8 cellular contexts compared by ENCODE assay signal in the genomic region with DNA sequence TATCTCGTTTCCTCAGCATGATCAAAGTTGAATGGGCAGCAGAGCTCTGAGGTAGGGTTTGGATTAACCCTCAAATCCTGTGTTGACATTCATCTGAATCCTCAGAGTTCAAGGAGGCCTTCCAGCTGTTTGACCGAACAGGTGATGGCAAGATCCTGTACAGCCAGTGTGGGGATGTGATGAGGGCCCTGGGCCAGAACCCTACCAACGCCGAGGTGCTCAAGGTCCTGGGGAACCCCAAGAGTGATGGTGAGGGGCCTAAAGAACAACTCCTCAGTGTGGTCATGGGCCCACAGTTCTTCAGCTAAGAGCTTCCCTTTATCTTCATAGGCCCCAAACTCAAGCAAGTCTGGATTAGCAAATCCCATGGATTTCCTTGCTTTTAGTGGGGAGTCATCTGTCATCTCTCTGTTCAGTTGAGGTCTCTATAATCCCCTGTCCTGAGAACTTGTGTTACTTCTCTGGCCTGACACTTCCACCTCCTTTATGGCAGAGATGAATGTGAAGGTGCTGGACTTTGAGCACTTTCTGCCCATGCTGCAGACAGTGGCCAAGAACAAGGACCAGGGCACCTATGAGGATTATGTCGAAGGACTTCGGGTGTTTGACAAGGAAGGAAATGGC. TPM values are rescaled to one million over a fixed set of nuclear protein-coding genes. Genes with fewer than 3 reads are reported as not detected.
DNase-seq lines count a peak whose midpoint lies in the region; ATAC-seq, FAIRE-seq and TF ChIP-seq lines count a peak whose summit lies in the region.

No MANE protein-coding gene starts in this region.

- H3K4me3 Mint-ChIP-seq in activated naive CD8-positive, alpha-beta T cell treated with anti-CD3 and anti-CD28 coated beads, Interleukin-2, amount 10 ng/mL, durations not matched to agents 7 days and 5 days, result peak overlapping the region; percentile 96

- TF ChIP-seq CTCF in SK-N-SH (IDR thresholded peaks at IDR 0.05) (no peak), keratinocyte (optimal IDR thresholded peaks at IDR 0.05 in 1 of 3, IDR thresholded peaks at IDR 0.05 in 1 of 3, conservative IDR thresholded peaks at IDR 0.05 in 1 of 3; ENCODE audit: extremely low read depth in 1 of 3, insufficient read depth in 2 of 3, low read length in 3 of 3) (no peak)

- H3K9ac ChIP-seq in SK-N-SH (peak overlapping the region; percentile 94), keratinocyte (ENCODE audit: control insufficient read depth, extremely low read depth, insufficient read depth, low read length) (peak overlapping the region; percentile 99), subcutaneous abdominal adipose tissue (ENCODE audit: low read length in 5 of 5) (peak overlapping the region; percentile 93 to 99 (median 96))

- H4K20me1 ChIP-seq in SK-N-SH (ENCODE audit: insufficient read depth) (peaks cover 42% of the 10 kb centered on the region), keratinocyte (ENCODE audit: control insufficient read depth, extremely low read depth, insufficient read depth, low read length) (peaks cover 21% of the 10 kb centered on the region)

- H3K27me3 ChIP-seq in SK-N-SH (ENCODE audit: insufficient read depth), result no peaks in the 10 kb centered on the region
- no peaks in the 10 kb centered on the region for H3K27me3 ChIP-seq in keratinocyte (ENCODE audit: control insufficient read depth, extremely low read depth, insufficient read depth, low read length)
- H3K27me3 ChIP-seq in subcutaneous abdominal adipose tissue (ENCODE audit: control insufficient read depth in 5 of 5, insufficient read depth in 4 of 5, low read length in 5 of 5), result no peaks in the 10 kb centered on the region

- H3K36me3 Mint-ChIP-seq in activated naive CD8-positive, alpha-beta T cell treated with anti-CD3 and anti-CD28 coated beads, Interleukin-2, amount 10 ng/mL, durations not matched to agents 7 days and 5 days, result peaks cover 53% of the 10 kb centered on the region

- no peak overlapping the region for H2AFZ ChIP-seq in SK-N-SH (ENCODE audit: low read depth)
- H2AFZ ChIP-seq in keratinocyte (ENCODE audit: control insufficient read depth, low read length), result no peak overlapping the region

- no peak for TF ChIP-seq RAD21 in SK-N-SH (IDR thresholded peaks at IDR 0.05; ENCODE audit: low read length)

- H3K9me3 ChIP-seq in SK-N-SH (no peaks in the 10 kb centered on the region), keratinocyte (ENCODE audit: control insufficient read depth, low read depth, low read length) (no peaks in the 10 kb centered on the region), subcutaneous abdominal adipose tissue (ENCODE audit: control insufficient read depth in 5 of 5, low read length in 5 of 5) (no peaks in the 10 kb centered on the region)

- WGBS in SK-N-SH (ENCODE audit: low lambda C conversion rate), result 30% methylated on average over 2 of the region's 6 CpGs

- peak overlapping the region; percentile 97 for H3K4me2 ChIP-seq in SK-N-SH
- peak overlapping the region; percentile 95 for H3K4me2 ChIP-seq in keratinocyte (ENCODE audit: control insufficient read depth, extremely low read depth, insufficient read depth, low read depth, low read length)

- H3K9me3 Mint-ChIP-seq in activated naive CD8-positive, alpha-beta T cell treated with anti-CD3 and anti-CD28 coated beads, Interleukin-2, amount 10 ng/mL, durations not matched to agents 7 days and 5 days, result no peaks in the 10 kb centered on the region

- H3F3A ChIP-seq in SK-N-SH (replicated peaks; ENCODE audit: insufficient read depth), result peaks cover 60% of the 10 kb centered on the region

- no peak for TF ChIP-seq POLR2A in H54 (IDR thresholded peaks at IDR 0.05; ENCODE audit: low read depth, low read length)

- H3K4me1 ChIP-seq in SK-N-SH (ENCODE audit: control insufficient read depth in 1 of 2, insufficient read depth in 2 of 2, low read depth in 1 of 2, low read length in 1 of 2) (peaks cover 23 to 28% of the 10 kb centered on the region in 2 experiments; a peak in 3 of 4 replicates), keratinocyte (ENCODE audit: control insufficient read depth, extremely low read depth, insufficient read depth, low read length) (peaks cover 26% of the 10 kb centered on the region), subcutaneous abdominal adipose tissue (ENCODE audit: control insufficient read depth in 5 of 5, insufficient read depth in 5 of 5, low read length in 5 of 5) (peaks cover 18 to 47% (median 43%) of the 10 kb centered on the region in 5 donors)

- H3K9me1 ChIP-seq in keratinocyte (ENCODE audit: control insufficient read depth, extremely low read depth, insufficient read depth, low read length), result no peaks in the 10 kb centered on the region

- H3K4me3 ChIP-seq in SK-N-SH (ENCODE audit: low read depth in 2 of 2, low read length in 1 of 2) (peak overlapping the region; percentile 82 to 87), keratinocyte (ENCODE audit: control insufficient read depth in 2 of 3, extremely low read depth in 1 of 3, insufficient read depth in 2 of 3, low read depth in 1 of 3, low read length in 3 of 3) (peak overlapping the region; percentile 84 to 98 (median 89)), subcutaneous abdominal adipose tissue (ENCODE audit: low read depth in 1 of 5, low read length in 5 of 5) (peak overlapping the region; percentile 93 to 98 (median 97))

- H3K36me3 ChIP-seq in SK-N-SH (replicated peaks in 1 of 2; ENCODE audit: control insufficient read depth in 1 of 2, insufficient read depth in 2 of 2, low read length in 1 of 2) (peaks cover 54 to 55% of the 10 kb centered on the region in 2 experiments), keratinocyte (ENCODE audit: control insufficient read depth in 2 of 2, extremely low read depth in 1 of 2, insufficient read depth in 2 of 2, low read length in 2 of 2) (peaks cover 35 to 38% of the 10 kb centered on the region in 2 experiments), subcutaneous abdominal adipose tissue (ENCODE audit: control insufficient read depth in 5 of 5, insufficient read depth in 5 of 5, low read length in 5 of 5) (peaks cover 0 to 51% (median 50%) of the 10 kb centered on the region in 5 donors)

- CTCF ChIA-PET in SK-N-SH (lab: Yijun Ruan, JAX), result interaction anchor here (0.6 to 3.6 kb wide), 6 partner anchors 8 to 63 kb away, joined by 3 to 14 read pairs (median 8); a partner anchor contains a TSS

- H3K79me2 ChIP-seq in SK-N-SH (ENCODE audit: insufficient read depth) (peaks cover 53% of the 10 kb centered on the region), keratinocyte (ENCODE audit: control insufficient read depth, insufficient read depth, low read length) (peaks cover 28% of the 10 kb centered on the region)

- POLR2A ChIA-PET in SK-N-SH (lab: Yijun Ruan, JAX), result interaction anchor here (1.0 to 2.5 kb wide), 7 partner anchors 8 to 31 kb away, joined by 3 to 19 read pairs (median 4); a partner anchor contains a TSS
- POLR2A ChIA-PET in activated naive CD8-positive, alpha-beta T cell treated with anti-CD3 and anti-CD28 coated beads, Interleukin-2, amount 10 ng/mL, durations not matched to agents 7 days and 5 days (lab: Charles Lee), result interaction anchor here (0.9 to 9.1 kb wide), 10 partner anchors 10 to 430 kb away, joined by 3 to 145 read pairs (median 11); a partner anchor contains a TSS

- H3K27me3 Mint-ChIP-seq in activated naive CD8-positive, alpha-beta T cell treated with anti-CD3 and anti-CD28 coated beads, Interleukin-2, amount 10 ng/mL, durations not matched to agents 7 days and 5 days, result no peaks in the 10 kb centered on the region

- DNase-seq in SK-N-SH (no peak), keratinocyte (ENCODE audit: low read depth, low spot score) (no peak), SIG-M5 treated with dmso at 0.1 percent for 504 hours (lab: John Stamatoyannopoulos, UW; ENCODE audit: unreplicated experiment) (no peak), H54 (ENCODE audit: insufficient read length, low spot score) (no peak)
- no peak for DNase-seq in activated naive CD8-positive, alpha-beta T cell treated with anti-CD3 and anti-CD28 coated beads, Interleukin-2, amount 10 ng/mL, durations not matched to agents 7 days and 5 days

- H3K27ac Mint-ChIP-seq in activated naive CD8-positive, alpha-beta T cell treated with anti-CD3 and anti-CD28 coated beads, Interleukin-2, amount 10 ng/mL, durations not matched to agents 7 days and 5 days, result peak overlapping the region; percentile 97

- FAIRE-seq in keratinocyte (lab: Jason Lieb, UNC), result peak; percentile 32
- FAIRE-seq in H54 (lab: Jason Lieb, UNC), result no peak

- H3K4me1 Mint-ChIP-seq in activated naive CD8-positive, alpha-beta T cell treated with anti-CD3 and anti-CD28 coated beads, Interleukin-2, amount 10 ng/mL, durations not matched to agents 7 days and 5 days, result peaks cover 35% of the 10 kb centered on the region

- no peak for TF ChIP-seq EP300 in SK-N-SH (IDR thresholded peaks at IDR 0.05; ENCODE audit: borderline replicate concordance in 1 of 2, low read depth in 1 of 2, low read length in 1 of 2)

- H3K9me2 ChIP-seq in SK-N-SH, result no peaks in the 10 kb centered on the region

- ATAC-seq in SK-N-SH treated with all-trans-retinoic acid at 6 μM for 48 hours (no peak), HG02981 (IDR thresholded peaks at IDR 0.05; ENCODE audit: unreplicated experiment) (no peak)
- ATAC-seq in activated naive CD8-positive, alpha-beta T cell treated with anti-CD3 and anti-CD28 coated beads, Interleukin-2, amount 10 ng/mL, durations not matched to agents 7 days and 5 days (ENCODE audit: low read depth), result no peak

- dilution Hi-C loops in keratinocyte (cut with MboI; ENCODE audit: extremely low pct_ligation_motif_present, low sequenced_read_pairs), result no loop called here

- H3K27ac ChIP-seq in SK-N-SH (ENCODE audit: low read depth in 2 of 2, low read length in 1 of 2), result peak overlapping the region; percentile 82 to 89; a peak in 3 of 4 replicates
- peak overlapping the region; percentile 98 for H3K27ac ChIP-seq in keratinocyte (ENCODE audit: control insufficient read depth, insufficient read depth, low read length)
- H3K27ac ChIP-seq in subcutaneous abdominal adipose tissue (ENCODE audit: low read depth, low read length), result peak overlapping the region; percentile 98

RNA-seq across cellular contexts. Expression of a gene that starts 1.4 kb away (rescaled TPM):
- 4,697 and 4,711 TPM in 2 replicates for polyA plus RNA-seq in SK-N-SH (2012; rRNA removed)
- polyA plus RNA-seq in SK-N-SH (2012; cell fraction: cytosol; rRNA removed), result 5,071 and 5,786 TPM in 2 replicates
- polyA plus RNA-seq in SK-N-SH (2012; cell fraction: nucleus; rRNA removed), result 2,747 and 3,220 TPM in 2 replicates
- total RNA-seq in activated naive CD8-positive, alpha-beta T cell treated with anti-CD3 and anti-CD28 coated beads, Interleukin-2, amount 10 ng/mL, durations not matched to agents 7 days and 5 days, result 1,000 to 10,000 TPM; 1,083 to 1,169 TPM
- polyA plus RNA-seq in keratinocyte, result 3,666 to 4,542 TPM (median 4,521 TPM) in 3 replicates
- 3,303 TPM for polyA plus RNA-seq in keratinocyte (2011; ENCODE audit: low read depth)
- 4,238 and 5,249 TPM in 2 replicates for polyA plus RNA-seq in keratinocyte (2011; cell fraction: cytosol; rRNA removed)
- 2,592 and 2,714 TPM in 2 replicates for polyA plus RNA-seq in keratinocyte (2011; cell fraction: nucleus; rRNA removed)
- polyA plus RNA-seq in keratinocyte (2012; ENCODE audit: low replicate concordance), result 2,021 and 2,926 TPM in 2 replicates
- 862 to 923 TPM (median 864 TPM) in 3 replicates for polyA minus RNA-seq in keratinocyte
- polyA minus RNA-seq in keratinocyte (2011; cell fraction: cytosol; rRNA and poly(A)+ RNA removed), result 780 TPM
- 337 and 450 TPM in 2 replicates for polyA minus RNA-seq in keratinocyte (2011; cell fraction: nucleus; rRNA and poly(A)+ RNA removed)

RNA-seq across cellular contexts. Expression of a gene that starts 7.2 kb away (rescaled TPM):
- 203 and 234 TPM in 2 replicates for polyA plus RNA-seq in SK-N-SH (2012; rRNA removed)
- polyA plus RNA-seq in SK-N-SH (2012; cell fraction: cytosol; rRNA removed), result 217 and 220 TPM in 2 replicates
- polyA plus RNA-seq in SK-N-SH (2012; cell fraction: nucleus; rRNA removed), result 99.3 and 133 TPM in 2 replicates
- 10 to 100 TPM; 46.6 to 47.8 TPM for total RNA-seq in activated naive CD8-positive, alpha-beta T cell treated with anti-CD3 and anti-CD28 coated beads, Interleukin-2, amount 10 ng/mL, durations not matched to agents 7 days and 5 days
- polyA plus RNA-seq in keratinocyte, result 42.3 to 44.9 TPM (median 44.9 TPM) in 3 replicates
- 13.2 TPM for polyA plus RNA-seq in keratinocyte (2011; ENCODE audit: low read depth)
- 27.5 and 46.7 TPM in 2 replicates for polyA plus RNA-seq in keratinocyte (2011; cell fraction: cytosol; rRNA removed)
- 15.4 and 19.3 TPM in 2 replicates for polyA plus RNA-seq in keratinocyte (2011; cell fraction: nucleus; rRNA removed)
- polyA plus RNA-seq in keratinocyte (2012; ENCODE audit: low replicate concordance), result 10.7 and 62.3 TPM in 2 replicates
- 15.8 to 39.8 TPM (median 21.1 TPM) in 3 replicates for polyA minus RNA-seq in keratinocyte
- 25.9 TPM for polyA minus RNA-seq in keratinocyte (2011; cell fraction: cytosol; rRNA and poly(A)+ RNA removed)
- 3.8 and 4.3 TPM in 2 replicates for polyA minus RNA-seq in keratinocyte (2011; cell fraction: nucleus; rRNA and poly(A)+ RNA removed)

RNA-seq across cellular contexts. Expression of a gene that starts 29.7 kb away (rescaled TPM):
- polyA plus RNA-seq in SK-N-SH (2012; rRNA removed) (64.3 and 73.0 TPM in 2 replicates), keratinocyte (23.3 to 37.6 TPM (median 32.5 TPM) in 3 replicates)
- 41.9 and 47.1 TPM in 2 replicates for polyA plus RNA-seq in SK-N-SH (2012; cell fraction: cytosol; rRNA removed)
- 145 and 203 TPM in 2 replicates for polyA plus RNA-seq in SK-N-SH (2012; cell fraction: nucleus; rRNA removed)
- 100 to 1,000 TPM; 162 to 174 TPM for total RNA-seq in activated naive CD8-positive, alpha-beta T cell treated with anti-CD3 and anti-CD28 coated beads, Interleukin-2, amount 10 ng/mL, durations not matched to agents 7 days and 5 days
- 15.0 TPM for polyA plus RNA-seq in keratinocyte (2011; ENCODE audit: low read depth)
- polyA plus RNA-seq in keratinocyte (2011; cell fraction: cytosol; rRNA removed), result 20.2 and 21.8 TPM in 2 replicates
- 81.6 and 83.5 TPM in 2 replicates for polyA plus RNA-seq in keratinocyte (2011; cell fraction: nucleus; rRNA removed)
- polyA plus RNA-seq in keratinocyte (2012; ENCODE audit: low replicate concordance), result 15.7 and 30.9 TPM in 2 replicates
- 28.8 to 59.6 TPM (median 38.5 TPM) in 3 replicates for polyA minus RNA-seq in keratinocyte
- 33.2 TPM for polyA minus RNA-seq in keratinocyte (2011; cell fraction: cytosol; rRNA and poly(A)+ RNA removed)
- polyA minus RNA-seq in keratinocyte (2011; cell fraction: nucleus; rRNA and poly(A)+ RNA removed), result 59.7 and 65.7 TPM in 2 replicates

RNA-seq across cellular contexts. Expression of a gene that starts 31.5 kb away (rescaled TPM):
- 132 and 143 TPM in 2 replicates for polyA plus RNA-seq in SK-N-SH (2012; rRNA removed)
- 76.6 and 100 TPM in 2 replicates for polyA plus RNA-seq in SK-N-SH (2012; cell fraction: cytosol; rRNA removed)
- 203 and 237 TPM in 2 replicates for polyA plus RNA-seq in SK-N-SH (2012; cell fraction: nucleus; rRNA removed)
- total RNA-seq in activated naive CD8-positive, alpha-beta T cell treated with anti-CD3 and anti-CD28 coated beads, Interleukin-2, amount 10 ng/mL, durations not matched to agents 7 days and 5 days, result 100 to 1,000 TPM; 251 TPM
- polyA plus RNA-seq in keratinocyte, result 140 to 205 TPM (median 141 TPM) in 3 replicates
- polyA plus RNA-seq in keratinocyte (2011; ENCODE audit: low read depth), result 14.0 TPM
- polyA plus RNA-seq in keratinocyte (2011; cell fraction: cytosol; rRNA removed), result 64.9 and 65.2 TPM in 2 replicates
- polyA plus RNA-seq in keratinocyte (2011; cell fraction: nucleus; rRNA removed), result 375 and 378 TPM in 2 replicates
- 47.7 and 113 TPM in 2 replicates for polyA plus RNA-seq in keratinocyte (2012; ENCODE audit: low replicate concordance)
- 263 to 371 TPM (median 328 TPM) in 3 replicates for polyA minus RNA-seq in keratinocyte
- 167 TPM for polyA minus RNA-seq in keratinocyte (2011; cell fraction: cytosol; rRNA and poly(A)+ RNA removed)
- 386 and 463 TPM in 2 replicates for polyA minus RNA-seq in keratinocyte (2011; cell fraction: nucleus; rRNA and poly(A)+ RNA removed)

RNA-seq across cellular contexts. Expression of a gene that starts 41.5 kb away (rescaled TPM):
- polyA plus RNA-seq in SK-N-SH (2012; rRNA removed), result 1.9 and 2.0 TPM in 2 replicates
- polyA plus RNA-seq in SK-N-SH (2012; cell fraction: cytosol; rRNA removed), result 1.1 and 1.3 TPM in 2 replicates
- polyA plus RNA-seq in SK-N-SH (2012; cell fraction: nucleus; rRNA removed), result 4.3 and 4.4 TPM in 2 replicates
- 10 to 100 TPM; 10.6 to 12.0 TPM for total RNA-seq in activated naive CD8-positive, alpha-beta T cell treated with anti-CD3 and anti-CD28 coated beads, Interleukin-2, amount 10 ng/mL, durations not matched to agents 7 days and 5 days
- 0.81 to 1.0 TPM (median 0.85 TPM) in 3 replicates for polyA plus RNA-seq in keratinocyte
- 0.89 TPM for polyA plus RNA-seq in keratinocyte (2011; ENCODE audit: low read depth)
- 0.43 and 0.44 TPM in 2 replicates for polyA plus RNA-seq in keratinocyte (2011; cell fraction: cytosol; rRNA removed)
- 1.1 and 1.2 TPM in 2 replicates for polyA plus RNA-seq in keratinocyte (2011; cell fraction: nucleus; rRNA removed)
- 1.0 and 1.2 TPM in 2 replicates for polyA plus RNA-seq in keratinocyte (2012; ENCODE audit: low replicate concordance)
- 0.96 to 3.8 TPM (median 3.7 TPM) in 3 replicates for polyA minus RNA-seq in keratinocyte
- 0.58 TPM for polyA minus RNA-seq in keratinocyte (2011; cell fraction: cytosol; rRNA and poly(A)+ RNA removed)
- 0.95 and 1.2 TPM in 2 replicates for polyA minus RNA-seq in keratinocyte (2011; cell fraction: nucleus; rRNA and poly(A)+ RNA removed)
